Comparison of ENCODE assay signal across 11 cellular contexts in the genomic region with DNA sequence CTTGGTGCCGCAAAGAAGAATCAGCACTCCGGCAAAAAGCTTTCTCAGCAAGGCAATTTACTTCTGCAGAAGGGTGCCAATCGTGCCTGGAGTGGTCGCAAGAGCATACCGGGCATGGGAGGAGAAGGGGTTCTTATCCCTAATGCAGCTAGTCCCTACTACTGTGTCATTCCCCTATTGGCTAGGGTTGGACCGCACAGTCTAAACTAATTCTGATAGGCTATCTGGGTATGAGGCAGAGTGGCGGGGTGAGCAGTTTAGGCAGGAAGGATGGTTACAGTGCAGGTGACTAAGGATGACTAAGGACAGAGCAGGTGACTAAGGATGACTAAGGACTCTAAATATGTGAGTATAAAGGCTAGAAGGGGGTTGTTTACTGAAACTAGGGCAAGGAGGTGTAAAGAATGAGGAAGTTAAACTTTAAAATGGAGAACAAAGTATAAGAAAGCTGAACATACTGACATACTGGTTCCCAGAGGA. TPM values are rescaled to one million over a fixed set of nuclear protein-coding genes. Genes with fewer than 3 reads are reported as not detected.
DNase-seq lines count a peak whose midpoint lies in the region; ATAC-seq and TF ChIP-seq lines count a peak whose summit lies in the region.
"Had no signal": no experiment of that assay in that cellular context is flagged by ENCODE, and none has a peak within 500 bp of the region (broad histone marks: within the 10 kb centered on the region; RNA-seq: fewer than 3 reads in every experiment).

No MANE protein-coding gene starts in this region.

- intact Hi-C loops in heart right ventricle (cut with DNase I), result no loop called here

- no peak for ATAC-seq in HG03196 (IDR thresholded peaks at IDR 0.05; ENCODE audit: unreplicated experiment)
- no peak for ATAC-seq in heart right ventricle
- ATAC-seq: gastrocnemius medialis had no signal

- TF ChIP-seq CTCF in heart right ventricle (IDR thresholded peaks at IDR 0.05), result no peak

- peak; percentile 10 for DNase-seq in stimulated activated CD4-positive, alpha-beta T cell treated with anti-CD3 and anti-CD28 coated beads, Interleukin-4, amount 100 ng/mL, for 24 hours
- no peak for DNase-seq in stimulated activated CD4-positive, alpha-beta T cell treated with anti-CD3 and anti-CD28 coated beads, Interleukin-12 subunit alpha, Interleukin-12 subunit beta, amount 100 ng/mL, for 4 hours
- DNase-seq in RKO (ENCODE audit: low spot score) (peak; percentile 79), epithelial cell of prostate (ENCODE audit: low read depth, low spot score) (peak; percentile 43), caudate nucleus (lab: John Stamatoyannopoulos, UW) (no peak), hippocampal formation (lab: John Stamatoyannopoulos, UW) (no peak), heart right ventricle (no peak)
- DNase-seq: gastrocnemius medialis had no signal

- no peaks in the 10 kb centered on the region for H3K4me1 ChIP-seq in heart right ventricle
- H3K4me1 ChIP-seq: ascending aorta, gastrocnemius medialis had no signal

- H3K4me3 ChIP-seq in heart right ventricle, result no peak overlapping the region
- H3K4me3 ChIP-seq: ascending aorta, gastrocnemius medialis, skin epidermis had no signal

- H3K36me3 ChIP-seq in heart right ventricle, result peaks cover 0 to 100% (median 27%) of the 10 kb centered on the region in 9 donors

- 90 to 98% methylated on average over 7 of the region's 7 CpGs for WGBS in heart right ventricle, 2 donors

- peaks cover 0 to 30% (median 8%) of the 10 kb centered on the region in 11 donors for H3K9me3 ChIP-seq in heart right ventricle
- H3K9me3 ChIP-seq: gastrocnemius medialis had no signal

- no peaks in the 10 kb centered on the region for H3K27me3 ChIP-seq in heart right ventricle
- H3K27me3 ChIP-seq: ascending aorta, gastrocnemius medialis had no signal

- H3K27ac ChIP-seq in epithelial cell of prostate, result peak overlapping the region; percentile 92
- no peak overlapping the region for H3K27ac ChIP-seq in caudate nucleus (ENCODE audit: low read depth, low read length)
- H3K27ac ChIP-seq in heart right ventricle, result peak overlapping the region in 1 of 10 donors; percentile 57
- H3K27ac ChIP-seq: ascending aorta, gastrocnemius medialis, skin epidermis had no signal

RNA-seq across cellular contexts. Expression of gene PGBD4, which starts 52.9 kb away (rescaled TPM):
- 1 to 10 TPM; 1.2 to 2.5 (median 1.9) TPM for total RNA-seq in heart right ventricle
- polyA plus RNA-seq in heart right ventricle, result 1 to 10 TPM in 1 of 2 donors, under 1 TPM in 1; 0.39 to 1.1 TPM

RNA-seq across cellular contexts. Expression of gene EMC7, which starts 53.1 kb away (rescaled TPM):
- total RNA-seq in heart right ventricle, result 100 to 1,000 TPM in 1 of 10 donors, 10 to 100 TPM in 9; 49.9 to 110 (median 61.4) TPM
- polyA plus RNA-seq in heart right ventricle, result 100 to 1,000 TPM in 1 of 2 donors, 10 to 100 TPM in 1; 49.4 to 150 TPM

RNA-seq across cellular contexts. Expression of gene KATNBL1, which starts 55.1 kb away (rescaled TPM):
- 10 to 100 TPM; 11.5 to 20.2 (median 17.4) TPM for total RNA-seq in heart right ventricle
- 10 to 100 TPM; 10.6 to 41.6 TPM for polyA plus RNA-seq in heart right ventricle

Comparison
In these comparisons a context has a peak if more than half of its experiments do, and no peak if none do; other contexts are left out.
1. DNase-seq: peak in stimulated activated CD4-positive, alpha-beta T cell treated with anti-CD3 and anti-CD28 coated beads, Interleukin-4, amount 100 ng/mL, for 24 hours (single experiment), RKO (single experiment) and epithelial cell of prostate (single experiment); none in stimulated activated CD4-positive, alpha-beta T cell treated with anti-CD3 and anti-CD28 coated beads, Interleukin-12 subunit alpha, Interleukin-12 subunit beta, amount 100 ng/mL, for 4 hours (single experiment), caudate nucleus (0 of 61), hippocampal formation (0 of 2) and heart right ventricle (0 of 2).